ENCODE assay signal across 1 cellular context in genomic region chr6:3754032-3754725, GRCh38. TPM values are rescaled to one million over a fixed set of nuclear protein-coding genes. Genes with fewer than 3 reads are reported as not detected.
"Had no signal": no experiment of that assay in that cellular context is flagged by ENCODE, and none has a peak within 500 bp of the region (broad histone marks: within the 10 kb centered on the region; RNA-seq: fewer than 3 reads in every experiment).

No MANE protein-coding gene starts in this region.

RNA-seq across cellular contexts. Expression of gene PXDC1, which starts 2.7 kb away (rescaled TPM):
- total RNA-seq: OCI-LY7 had no signal
